9 cellular contexts compared by ENCODE assay signal in genomic region chr11:115170133-115170815, GRCh38.
DNase-seq lines count a peak whose midpoint lies in the region; ATAC-seq lines count a peak whose summit lies in the region.
"Had no signal": no experiment of that assay in that cellular context is flagged by ENCODE, and none has a peak within 500 bp of the region (broad histone marks: within the 10 kb centered on the region; RNA-seq: fewer than 3 reads in every experiment).

No MANE protein-coding gene starts in this region.

- ATAC-seq in HG03280 (IDR thresholded peaks at IDR 0.05; ENCODE audit: unreplicated experiment): no peak

- H3K27me3 Mint-ChIP-seq in activated T-cell treated with anti-CD3 and anti-CD28 coated beads, Interleukin-2, amount 50 U/mL, for 24 hours: peaks cover 3% of the 10 kb centered on the region
- H3K27me3 Mint-ChIP-seq: activated naive CD8-positive, alpha-beta T cell treated with anti-CD3 and anti-CD28 coated beads, Interleukin-2, amount 10 ng/mL, durations not matched to agents 7 days and 5 days had no signal

- DNase-seq in activated T-cell treated with anti-CD3 and anti-CD28 coated beads, Interleukin-2, amount 50 U/mL, for 24 hours: peak; percentile 35
- no peak for DNase-seq in activated T-cell treated with anti-CD3 and anti-CD28 coated beads for 4 hours
- peak; percentile 2 to 5 for DNase-seq in Kasumi-1 (lab: John Stamatoyannopoulos, UW)
- peak; percentile 26 for DNase-seq in amniotic epithelial cell (ENCODE audit: low read depth)
- DNase-seq in left kidney (ENCODE audit: low read depth, low spot score): peak; percentile 69
- no peak for DNase-seq in HCEC 1CT
- no peak for DNase-seq in activated naive CD4-positive, alpha-beta T cell (lab: John Stamatoyannopoulos, UW)
- DNase-seq: activated naive CD8-positive, alpha-beta T cell treated with anti-CD3 and anti-CD28 coated beads, Interleukin-2, amount 10 ng/mL, durations not matched to agents 7 days and 5 days had no signal

- H3K4me3 Mint-ChIP-seq in activated T-cell treated with anti-CD3 and anti-CD28 coated beads, Interleukin-2, amount 50 U/mL, for 24 hours: no peak overlapping the region
- H3K4me3 Mint-ChIP-seq: activated naive CD8-positive, alpha-beta T cell treated with anti-CD3 and anti-CD28 coated beads, Interleukin-2, amount 10 ng/mL, durations not matched to agents 7 days and 5 days had no signal

- no peak overlapping the region for H3K27ac Mint-ChIP-seq in activated T-cell treated with anti-CD3 and anti-CD28 coated beads, Interleukin-2, amount 50 U/mL, for 24 hours
- H3K27ac Mint-ChIP-seq: activated naive CD8-positive, alpha-beta T cell treated with anti-CD3 and anti-CD28 coated beads, Interleukin-2, amount 10 ng/mL, durations not matched to agents 7 days and 5 days had no signal

- no peaks in the 10 kb centered on the region for H3K36me3 Mint-ChIP-seq in activated T-cell treated with anti-CD3 and anti-CD28 coated beads, Interleukin-2, amount 50 U/mL, for 24 hours (ENCODE audit: low read depth)
- H3K36me3 Mint-ChIP-seq: activated naive CD8-positive, alpha-beta T cell treated with anti-CD3 and anti-CD28 coated beads, Interleukin-2, amount 10 ng/mL, durations not matched to agents 7 days and 5 days had no signal

- H3K4me1 Mint-ChIP-seq in activated T-cell treated with anti-CD3 and anti-CD28 coated beads, Interleukin-2, amount 50 U/mL, for 24 hours (ENCODE audit: low read depth): no peaks in the 10 kb centered on the region
- H3K4me1 Mint-ChIP-seq: activated naive CD8-positive, alpha-beta T cell treated with anti-CD3 and anti-CD28 coated beads, Interleukin-2, amount 10 ng/mL, durations not matched to agents 7 days and 5 days had no signal

- H3K9me3 Mint-ChIP-seq in activated T-cell treated with anti-CD3 and anti-CD28 coated beads, Interleukin-2, amount 50 U/mL, for 24 hours: no peaks in the 10 kb centered on the region
- H3K9me3 Mint-ChIP-seq: activated naive CD8-positive, alpha-beta T cell treated with anti-CD3 and anti-CD28 coated beads, Interleukin-2, amount 10 ng/mL, durations not matched to agents 7 days and 5 days had no signal

Comparison
In these comparisons a context has a peak if more than half of its experiments do, and no peak if none do; other contexts are left out.
1. DNase-seq: peak in activated T-cell treated with anti-CD3 and anti-CD28 coated beads, Interleukin-2, amount 50 U/mL, for 24 hours (single experiment), Kasumi-1 (2 of 2), amniotic epithelial cell (single experiment) and left kidney (single experiment); none in activated T-cell treated with anti-CD3 and anti-CD28 coated beads for 4 hours (single experiment), HCEC 1CT (single experiment) and activated naive CD4-positive, alpha-beta T cell (0 of 4).